Comparison of ENCODE assay signal across 8 cellular contexts in genomic region chr16:27515874-27516353, GRCh38. TPM values are rescaled to one million over a fixed set of nuclear protein-coding genes. Genes with fewer than 3 reads are reported as not detected.
DNase-seq lines count a peak whose midpoint lies in the region; ATAC-seq and TF ChIP-seq lines count a peak whose summit lies in the region.

No MANE protein-coding gene starts in this region.

- H3K36me3 ChIP-seq in heart left ventricle (peaks cover 0 to 70% (median 36%) of the 10 kb centered on the region in 9 donors), spleen (peaks cover 0 to 98% (median 43%) of the 10 kb centered on the region in 6 donors)

- H3K9me3 ChIP-seq in heart left ventricle (no peaks in the 10 kb centered on the region), spleen (no peaks in the 10 kb centered on the region)

- intact Hi-C loops in heart left ventricle (cut with DNase I): loop anchor here in 1 of 10 donors (2.0 kb wide), 1 partner anchor 63 kb away; no protein-coding TSS in a partner anchor
- intact Hi-C loops in spleen (cut with DNase I; ENCODE audit: low total_unique reads): no loop called here

- TF ChIP-seq CTCF in heart left ventricle (IDR thresholded peaks at IDR 0.05): peak; percentile 26 to 66 (median 53)
- peak in 8 of 11 experiments; percentile 7 to 61 (median 44) for TF ChIP-seq CTCF in spleen (IDR thresholded peaks at IDR 0.05 in 8 of 11, conservative IDR thresholded peaks at IDR 0.05 in 3 of 11)

- H3K4me3 Mint-ChIP-seq in activated CD8-positive, alpha-beta memory T cell treated with anti-CD3 and anti-CD28 coated beads, Interleukin-2, amount 10 ng/mL, durations not matched to agents 7 days and 5 days: no peak overlapping the region

- no peaks in the 10 kb centered on the region for H3K9me3 Mint-ChIP-seq in activated CD8-positive, alpha-beta memory T cell treated with anti-CD3 and anti-CD28 coated beads, Interleukin-2, amount 10 ng/mL, durations not matched to agents 7 days and 5 days (ENCODE audit: low read depth)

- H3K27ac ChIP-seq in heart left ventricle (peak overlapping the region in 11 of 12 donors; percentile 1 to 89 (median 65)), spleen (no peak overlapping the region)

- CTCF ChIA-PET in activated CD8-positive, alpha-beta memory T cell treated with anti-CD3 and anti-CD28 coated beads, Interleukin-2, amount 10 ng/mL, durations not matched to agents 7 days and 5 days (lab: Charles Lee): interaction anchor here (0.9 to 1.9 kb wide), 6 partner anchors 8 to 30 kb away, joined by 3 to 10 read pairs (median 3); no protein-coding TSS in a partner anchor

- H3K4me1 ChIP-seq in heart left ventricle (peaks cover 0 to 52% (median 26%) of the 10 kb centered on the region in 12 donors), spleen (peaks cover 0 to 4% (median 0%) of the 10 kb centered on the region in 6 donors)

- H3K27ac Mint-ChIP-seq in activated CD8-positive, alpha-beta memory T cell treated with anti-CD3 and anti-CD28 coated beads, Interleukin-2, amount 10 ng/mL, durations not matched to agents 7 days and 5 days: no peak overlapping the region

- TF ChIP-seq POLR2A in heart left ventricle (IDR thresholded peaks at IDR 0.05): no peak
- TF ChIP-seq POLR2A in spleen (IDR thresholded peaks at IDR 0.05): no peak

- H3K27me3 Mint-ChIP-seq in activated CD8-positive, alpha-beta memory T cell treated with anti-CD3 and anti-CD28 coated beads, Interleukin-2, amount 10 ng/mL, durations not matched to agents 7 days and 5 days: no peaks in the 10 kb centered on the region

- WGBS in heart left ventricle, 4 donors: 57 to 77% (median 62%) methylated on average over 6 to 9 of the region's 9 CpGs
- 91 to 95% (median 93%) methylated on average over 3 to 9 of the region's 9 CpGs for WGBS in spleen, 5 donors

- H3K4me1 Mint-ChIP-seq in activated CD8-positive, alpha-beta memory T cell treated with anti-CD3 and anti-CD28 coated beads, Interleukin-2, amount 10 ng/mL, durations not matched to agents 7 days and 5 days: no peaks in the 10 kb centered on the region

- no peak overlapping the region for H3K4me3 ChIP-seq in heart left ventricle
- H3K4me3 ChIP-seq in spleen: no peak overlapping the region

- no peaks in the 10 kb centered on the region for H3K27me3 ChIP-seq in heart left ventricle
- H3K27me3 ChIP-seq in spleen (replicated peaks in 1 of 7): no peaks in the 10 kb centered on the region

- peaks cover 11% of the 10 kb centered on the region for H3K36me3 Mint-ChIP-seq in activated CD8-positive, alpha-beta memory T cell treated with anti-CD3 and anti-CD28 coated beads, Interleukin-2, amount 10 ng/mL, durations not matched to agents 7 days and 5 days

- ATAC-seq in activated CD8-positive, alpha-beta memory T cell treated with anti-CD3 and anti-CD28 coated beads, Interleukin-2, amount 10 ng/mL, durations not matched to agents 7 days and 5 days: peak; percentile 73
- ATAC-seq in heart left ventricle (peak; percentile 12 to 53 (median 34)), GM19395 (IDR thresholded peaks at IDR 0.05; ENCODE audit: unreplicated experiment) (no peak), GM18870 (IDR thresholded peaks at IDR 0.05; ENCODE audit: unreplicated experiment) (no peak)

- peak; percentile 17 for DNase-seq in NCI-H2171 treated with DMSO at 0.1 percent for 48 hours (lab: John Stamatoyannopoulos, UW)
- no peak for DNase-seq in NCI-H2171 (lab: John Stamatoyannopoulos, UW)
- peak; percentile 66 for DNase-seq in HuH-7 (ENCODE audit: low spot score)
- DNase-seq in activated CD8-positive, alpha-beta memory T cell treated with anti-CD3 and anti-CD28 coated beads, Interleukin-2, amount 10 ng/mL, durations not matched to agents 7 days and 5 days: peak; percentile 45
- peak in 2 of 5 donors; percentile 34 to 54 for DNase-seq in heart left ventricle
- DNase-seq in spleen: peak; percentile 36

RNA-seq across cellular contexts. Expression of gene GTF3C1, which starts 33.8 kb away (rescaled TPM):
- 10 to 100 TPM; 56.1 to 58.6 TPM for total RNA-seq in activated CD8-positive, alpha-beta memory T cell treated with anti-CD3 and anti-CD28 coated beads, Interleukin-2, amount 10 ng/mL, durations not matched to agents 7 days and 5 days
- total RNA-seq in heart left ventricle (10 to 100 TPM; 48.1 to 76.4 (median 69.5) TPM), spleen (10 to 100 TPM; 46.6 to 68.6 (median 59.6) TPM)
- polyA plus RNA-seq in heart left ventricle (10 to 100 TPM; 53.2 to 80.3 TPM), spleen (10 to 100 TPM; 28.8 to 49.9 (median 48.9) TPM)

RNA-seq across cellular contexts. Expression of gene KATNIP, which starts 34.0 kb away (rescaled TPM):
- total RNA-seq in activated CD8-positive, alpha-beta memory T cell treated with anti-CD3 and anti-CD28 coated beads, Interleukin-2, amount 10 ng/mL, durations not matched to agents 7 days and 5 days: 10 to 100 TPM; 15.0 to 20.1 TPM
- total RNA-seq in heart left ventricle: 10 to 100 TPM in 8 of 9 donors, 1 to 10 TPM in 1; 9.7 to 26.3 (median 18.8) TPM
- 1 to 10 TPM; 5.8 to 9.1 TPM for polyA plus RNA-seq in heart left ventricle
- total RNA-seq in spleen: 10 to 100 TPM; 24.8 to 40.7 (median 32.7) TPM
- polyA plus RNA-seq in spleen: 1 to 10 TPM; 3.8 to 6.5 (median 3.9) TPM

Comparison
In these comparisons a context has a peak if more than half of its experiments do, and no peak if none do; other contexts are left out.
1. ATAC-seq: peak in activated CD8-positive, alpha-beta memory T cell treated with anti-CD3 and anti-CD28 coated beads, Interleukin-2, amount 10 ng/mL, durations not matched to agents 7 days and 5 days (single experiment) and heart left ventricle (4 of 4); none in GM19395 (single experiment) and GM18870 (single experiment).
2. H3K27ac ChIP-seq: peak in heart left ventricle (11 of 12); none in spleen (0 of 8).